14 cellular contexts compared by ENCODE assay signal in genomic region chr6:34384305-34385153, GRCh38. TPM values are rescaled to one million over a fixed set of nuclear protein-coding genes. Genes with fewer than 3 reads are reported as not detected.
DNase-seq lines count a peak whose midpoint lies in the region; ATAC-seq and TF ChIP-seq lines count a peak whose summit lies in the region.
"Had no signal": no experiment of that assay in that cellular context is flagged by ENCODE, and none has a peak within 500 bp of the region (broad histone marks: within the 10 kb centered on the region; RNA-seq: fewer than 3 reads in every experiment).

No MANE protein-coding gene starts in this region.

- no peaks in the 10 kb centered on the region for H3K9me3 ChIP-seq in A673 (ENCODE audit: low read depth, low read length, poor library complexity, severe bottlenecking)
- no peaks in the 10 kb centered on the region for H3K9me3 ChIP-seq in Loucy (ENCODE audit: insufficient read depth, low read depth, low read length)
- no peaks in the 10 kb centered on the region for H3K9me3 ChIP-seq in esophagus muscularis mucosa
- H3K9me3 ChIP-seq in psoas muscle, result no peaks in the 10 kb centered on the region
- H3K9me3 ChIP-seq in PC-3 (ENCODE audit: low read length), result no peaks in the 10 kb centered on the region
- H3K9me3 ChIP-seq: Peyer's patch, suprapubic skin had no signal

- intact Hi-C loops in A673 (cut with micrococcal nuclease; ENCODE audit: unreplicated experiment), result no loop called here
- intact Hi-C loops in esophagus muscularis mucosa (cut with DNase I), result no loop called here
- intact Hi-C loops in psoas muscle (cut with DNase I), result loop anchor here (5.0 kb wide), 3 partner anchors 47 to 107 kb away; no protein-coding TSS in a partner anchor
- intact Hi-C loops in PC-3 (cut with micrococcal nuclease), result no loop called here

- ATAC-seq in psoas muscle, result no peak
- no peak for ATAC-seq in GM19455 (IDR thresholded peaks at IDR 0.05; ENCODE audit: unreplicated experiment)
- no peak for ATAC-seq in PC-3
- ATAC-seq: activated CD4-positive, alpha-beta T cell treated with anti-CD3 and anti-CD28 coated beads for 36 hours; T-cell had no signal

- H3K9ac ChIP-seq in Loucy (ENCODE audit: low read depth, low read length, poor library complexity, severe bottlenecking), result no peak overlapping the region
- no peak overlapping the region for H3K9ac ChIP-seq in PC-3 (ENCODE audit: low read length)

- H3K4me1 ChIP-seq in A673 (ENCODE audit: insufficient read depth, low read length, poor library complexity, severe bottlenecking) (peaks cover 40% of the 10 kb centered on the region), Loucy (ENCODE audit: insufficient read depth, low read length, poor library complexity, severe bottlenecking) (peaks cover 40% of the 10 kb centered on the region), esophagus muscularis mucosa (peaks cover 52 to 65% (median 56%) of the 10 kb centered on the region in 4 donors), psoas muscle (peaks cover 61% of the 10 kb centered on the region), PC-3 (ENCODE audit: insufficient read depth, low read length) (0 out of 2 replicates have a peak, but pooled peaks cover 4% of the 10 kb centered on the region)

- H3K27ac ChIP-seq in A673 (ENCODE audit: low read depth, low read length, poor library complexity, severe bottlenecking) (peak overlapping the region; percentile 15), esophagus muscularis mucosa (replicated peaks in 1 of 4) (peak overlapping the region; percentile 43 to 71 (median 54)), psoas muscle (peak overlapping the region; percentile 71), PC-3 (ENCODE audit: low read length) (no peak overlapping the region)
- H3K27ac ChIP-seq: suprapubic skin had no signal

- DNase-seq in A673 (ENCODE audit: low spot score), result no peak
- DNase-seq in esophagus muscularis mucosa (ENCODE audit: extremely low spot score), result no peak
- no peak for DNase-seq in psoas muscle
- DNase-seq in NCI-H1436 (lab: John Stamatoyannopoulos, UW), result no peak
- DNase-seq in NCI-H2107 treated with DMSO at 0.1 percent for 48 hours (lab: John Stamatoyannopoulos, UW; ENCODE audit: unreplicated experiment), result no peak
- no peak for DNase-seq in PC-3
- DNase-seq: activated CD4-positive, alpha-beta T cell treated with anti-CD3 and anti-CD28 coated beads for 36 hours; effector memory CD4-positive, alpha-beta T cell; NCI-H1092; Peyer's patch; T-cell had no signal

- no TSS peak for BruUV-seq in A673 (replicated peaks; lab: Mats Ljungman, UMichigan)
- no TSS peak for BruUV-seq in PC-3 (replicated peaks; lab: Mats Ljungman, UMichigan)

- no peak for TF ChIP-seq POLR2A in esophagus muscularis mucosa (IDR thresholded peaks at IDR 0.05; ENCODE audit: low read depth)

- H3K36me3 ChIP-seq in A673 (ENCODE audit: insufficient read depth, low read length, poor library complexity, severe bottlenecking) (no peaks in the 10 kb centered on the region), Loucy (ENCODE audit: insufficient read depth, low read length) (no peaks in the 10 kb centered on the region), esophagus muscularis mucosa (no peaks in the 10 kb centered on the region), psoas muscle (ENCODE audit: insufficient read depth in 1 of 2, low read depth in 1 of 2) (no peaks in the 10 kb centered on the region), PC-3 (ENCODE audit: low read depth, low read length) (no peaks in the 10 kb centered on the region)
- H3K36me3 ChIP-seq: Peyer's patch, suprapubic skin had no signal

- H3K79me2 ChIP-seq in Loucy (ENCODE audit: insufficient read depth, low read length) (peaks cover 95% of the 10 kb centered on the region), PC-3 (ENCODE audit: low read length) (peaks cover 97% of the 10 kb centered on the region)

- 70% methylated on average over 6 of the region's 6 CpGs for WGBS in esophagus muscularis mucosa
- WGBS in psoas muscle, 3 donors, result 67 to 77% (median 69%) methylated on average over 6 of the region's 6 CpGs

- TF ChIP-seq EP300 in esophagus muscularis mucosa (IDR thresholded peaks at IDR 0.05), result no peak

- CTCF ChIA-PET in A673 (lab: Charles Lee), result no interaction called here
- CTCF ChIA-PET in PC-3 (lab: Charles Lee), result no interaction called here

- H2AFZ ChIP-seq in Loucy (ENCODE audit: low read length) (no peak overlapping the region), PC-3 (ENCODE audit: low read length) (no peak overlapping the region)

- TF ChIP-seq CTCF in A673 (conservative IDR thresholded peaks at IDR 0.05; ENCODE audit: low read depth, low read length) (no peak), Loucy (conservative IDR thresholded peaks at IDR 0.05; ENCODE audit: low read length) (no peak), esophagus muscularis mucosa (IDR thresholded peaks at IDR 0.05) (no peak), psoas muscle (IDR thresholded peaks at IDR 0.05) (no peak), PC-3 (conservative IDR thresholded peaks at IDR 0.05; ENCODE audit: low read depth, low read length) (no peak)

- H3K9me2 ChIP-seq in Loucy (replicated peaks; ENCODE audit: low read depth, low read length), result no peaks in the 10 kb centered on the region
- H3K9me2 ChIP-seq in PC-3 (replicated peaks; ENCODE audit: low read length), result no peaks in the 10 kb centered on the region

- H3K27me3 ChIP-seq in A673 (replicated peaks; ENCODE audit: insufficient read depth, low read depth, low read length, poor library complexity) (no peaks in the 10 kb centered on the region), Loucy (ENCODE audit: insufficient read depth, low read length, poor library complexity, severe bottlenecking) (no peaks in the 10 kb centered on the region), esophagus muscularis mucosa (no peaks in the 10 kb centered on the region), psoas muscle (ENCODE audit: insufficient read depth in 3 of 3, low read length in 2 of 3) (no peaks in the 10 kb centered on the region), PC-3 (ENCODE audit: low read length) (no peaks in the 10 kb centered on the region)
- H3K27me3 ChIP-seq: Peyer's patch, suprapubic skin had no signal

- no peaks in the 10 kb centered on the region for H3F3A ChIP-seq in Loucy (ENCODE audit: low read depth)
- H3F3A ChIP-seq in PC-3 (ENCODE audit: low read length, unreplicated experiment), result peaks cover 4% of the 10 kb centered on the region

- H3K4me2 ChIP-seq in Loucy (ENCODE audit: low read depth, low read length, poor library complexity, severe bottlenecking) (peak overlapping the region; percentile 15), PC-3 (ENCODE audit: low read length) (no peak overlapping the region)

- peaks cover 37% of the 10 kb centered on the region for H4K20me1 ChIP-seq in Loucy (ENCODE audit: insufficient read depth, low read length, poor library complexity, severe bottlenecking)
- peaks cover 53% of the 10 kb centered on the region for H4K20me1 ChIP-seq in PC-3 (ENCODE audit: low read length)

- H3K4me3 ChIP-seq in A673 (ENCODE audit: low read depth, low read length, poor library complexity, severe bottlenecking) (no peak overlapping the region), Loucy (ENCODE audit: low read length, poor library complexity, severe bottlenecking) (no peak overlapping the region), esophagus muscularis mucosa (no peak overlapping the region), psoas muscle (no peak overlapping the region), PC-3 (ENCODE audit: low read length) (no peak overlapping the region)
- H3K4me3 ChIP-seq: Peyer's patch, suprapubic skin had no signal

- POLR2A ChIA-PET in A673 (lab: Charles Lee; ENCODE audit: low non-redundant PET) (no interaction called here), PC-3 (lab: Charles Lee; ENCODE audit: unreplicated experiment) (no interaction called here)

RNA-seq across cellular contexts. Expression of gene NUDT3, which starts 7.9 kb away (rescaled TPM):
- total RNA-seq in A673 (2021) (34.1 and 38.4 TPM in 2 replicates), esophagus muscularis mucosa (10 to 100 TPM; 37.1 to 57.2 (median 47.4) TPM), psoas muscle (10 to 100 TPM; 33.3 to 70.5 (median 50.6) TPM), PC-3 (2014; rRNA removed) (24.6 and 28.7 TPM in 2 replicates)
- polyA plus RNA-seq in psoas muscle, result 10 to 100 TPM; 10.6 to 19.9 (median 17.9) TPM

RNA-seq across cellular contexts. Expression of gene RPS10, which starts 41.3 kb away (rescaled TPM):
- total RNA-seq in A673 (2021) (1,482 and 1,497 TPM in 2 replicates), esophagus muscularis mucosa (1,000 to 10,000 TPM in 3 of 4 donors, 100 to 1,000 TPM in 1; 823 to 3,592 (median 2,534) TPM), psoas muscle (100 to 1,000 TPM; 601 to 836 (median 791) TPM), PC-3 (2014; rRNA removed) (2,227 and 3,060 TPM in 2 replicates)
- polyA plus RNA-seq in psoas muscle, result 1,000 to 10,000 TPM; 1,402 to 2,522 (median 1,825) TPM

Comparison
In these comparisons a context has a peak if more than half of its experiments do, and no peak if none do; other contexts are left out.
1. intact Hi-C loops: an anchor here in psoas muscle (5.0 kb wide); none called in A673, esophagus muscularis mucosa and PC-3.